ENCODE assay signal across 1 cellular context in genomic region chr2:70657246-70657645, GRCh38.
TF ChIP-seq lines count a peak whose summit lies in the region.

No MANE protein-coding gene starts in this region.

TF ChIP-seq in GM23338, 12 proteins besides CTCF, POLR2A, EP300 and RAD21 (continued from another document):
- TF ChIP-seq ZNF462 (CRISPR knock-in tag; IDR thresholded peaks at IDR 0.05): no peak
- TF ChIP-seq ETS1 (IDR thresholded peaks at IDR 0.05): no peak
- TF ChIP-seq ZNF114 (CRISPR knock-in tag; IDR thresholded peaks at IDR 0.05): no peak
- TF ChIP-seq POLR2AphosphoS5 (IDR thresholded peaks at IDR 0.05; ENCODE audit: low read depth): no peak
- no peak for TF ChIP-seq CREB1 (CRISPR knock-in tag; IDR thresholded peaks at IDR 0.05; ENCODE audit: low read depth)
- no peak for TF ChIP-seq ZNF331 (CRISPR knock-in tag; IDR thresholded peaks at IDR 0.05; ENCODE audit: low read depth)
